In genomic region chr3:33103480-33103879, GRCh38 we compare ENCODE assay signal across 24 cellular contexts.
"Had no signal": no experiment of that assay in that cellular context is flagged by ENCODE, and none has a peak within 500 bp of the region (broad histone marks: within the 10 kb centered on the region; RNA-seq: fewer than 3 reads in every experiment).

No MANE protein-coding gene starts in this region.

- H3K4me3 Mint-ChIP-seq: mesothelial cell of epicardium; naive B cell; natural killer cell; nephron progenitor cell; neural progenitor cell; stimulated activated memory B cell treated with anti-CD40 and anti-IgM and Interleukin-4, amounts not matched to agents 10 μg/mL and 1 μg/mL and 100 μg/mL, for 72 hours; stimulated activated naive CD8-positive, alpha-beta T cell treated with anti-CD3 and anti-CD28 coated beads, Interleukin-15, amount 100 ng/mL, for 72 hours had no signal

- H3K4me1 Mint-ChIP-seq: natural killer cell; nephron progenitor cell; neural progenitor cell; stimulated activated naive CD8-positive, alpha-beta T cell treated with anti-CD3 and anti-CD28 coated beads, Interleukin-15, amount 100 ng/mL, for 72 hours had no signal

- H3K9me3 Mint-ChIP-seq: mesothelial cell of epicardium; natural killer cell; nephron progenitor cell; neural progenitor cell; stimulated activated naive CD8-positive, alpha-beta T cell treated with anti-CD3 and anti-CD28 coated beads, Interleukin-15, amount 100 ng/mL, for 72 hours had no signal

- ATAC-seq: natural killer cell; right lobe of liver; stimulated activated memory B cell treated with anti-CD40 and anti-IgM and Interleukin-4, amounts not matched to agents 10 μg/mL and 1 μg/mL and 100 μg/mL, for 72 hours; stimulated activated naive CD8-positive, alpha-beta T cell treated with anti-CD3 and anti-CD28 coated beads, Interleukin-15, amount 100 ng/mL, for 72 hours had no signal

- DNase-seq: islet precursor cell; left ventricle myocardium inferior; mesendoderm; naive B cell; natural killer cell; nephron progenitor cell; occipital lobe; ovary; right lobe of liver; stimulated activated CD4-positive, alpha-beta T cell treated with anti-CD3 and anti-CD28 coated beads, Interleukin-1b, Interleukin-23, amount 100 ng/mL, for 48 hours; stimulated activated CD4-positive, alpha-beta T cell treated with anti-CD3 and anti-CD28 coated beads, Interleukin-2, amount 100 ng/mL, for 48 hours; stimulated activated CD4-positive, alpha-beta T cell treated with anti-CD3 and anti-CD28 coated beads, Interleukin-4, amount 100 ng/mL, for 4 hours; stimulated activated CD8-positive, alpha-beta memory T cell treated with anti-CD3 and anti-CD28 coated beads, Interleukin-4, amount 100 ng/mL, for 48 hours; stimulated activated naive CD4-positive, alpha-beta T cell treated with Interleukin-2 at 50 U/mL for 16 hours; stimulated activated naive CD8-positive, alpha-beta T cell treated with anti-CD3 and anti-CD28 coated beads, Interleukin-15, amount 100 ng/mL, for 72 hours; substantia nigra; testis; thyroid gland; transverse colon; upper lobe of left lung had no signal

- H3K27me3 Mint-ChIP-seq: naive B cell; progenitor cell of endocrine pancreas; stimulated activated memory B cell treated with anti-CD40 and anti-IgM and Interleukin-4, amounts not matched to agents 10 μg/mL and 1 μg/mL and 100 μg/mL, for 72 hours had no signal

- H3K36me3 Mint-ChIP-seq: mesothelial cell of epicardium; naive B cell; natural killer cell; neural progenitor cell; stimulated activated memory B cell treated with anti-CD40 and anti-IgM and Interleukin-4, amounts not matched to agents 10 μg/mL and 1 μg/mL and 100 μg/mL, for 72 hours had no signal
